Comparison of ENCODE assay signal across 13 cellular contexts in genomic region chr14:35158951-35159653, GRCh38. TPM values are rescaled to one million over a fixed set of nuclear protein-coding genes. Genes with fewer than 3 reads are reported as not detected.
A peak's percentile ranks its signal among the peaks of the same experiment; 100 is the strongest.
DNase-seq lines count a peak whose midpoint lies in the region; TF ChIP-seq lines count a peak whose summit lies in the region.
"Had no signal": no experiment of that assay in that cellular context is flagged by ENCODE, and none has a peak within 500 bp of the region (broad histone marks: within the 10 kb centered on the region; RNA-seq: fewer than 3 reads in every experiment).

No MANE protein-coding gene starts in this region.

- H3K36me3 Mint-ChIP-seq in MCF 10A (ENCODE audit: insufficient read depth, unreplicated experiment) (peaks cover 16% of the 10 kb centered on the region), glutamatergic neuron (ENCODE audit: unreplicated experiment) (no peaks in the 10 kb centered on the region)
- peaks cover 17% of the 10 kb centered on the region for H3K36me3 Mint-ChIP-seq in activated naive CD8-positive, alpha-beta T cell treated with anti-CD3 and anti-CD28 coated beads for 36 hours

- intact Hi-C loops in MCF 10A (cut with micrococcal nuclease): loop anchor here (10.0 kb wide), 1 partner anchor 136 kb away; the partner anchor contains the start of gene PSMA6
- intact Hi-C loops in breast epithelium (cut with DNase I; ENCODE audit: low total_unique reads): no loop called here
- intact Hi-C loops in sigmoid colon (cut with DNase I): no loop called here

- no peaks in the 10 kb centered on the region for H3K9me3 Mint-ChIP-seq in MCF 10A (ENCODE audit: unreplicated experiment)
- H3K9me3 Mint-ChIP-seq in activated naive CD8-positive, alpha-beta T cell treated with anti-CD3 and anti-CD28 coated beads for 36 hours: no peaks in the 10 kb centered on the region
- no peaks in the 10 kb centered on the region for H3K9me3 Mint-ChIP-seq in glutamatergic neuron (ENCODE audit: unreplicated experiment)
- H3K9me3 Mint-ChIP-seq: type B pancreatic cell had no signal

- H3K9me3 ChIP-seq in breast epithelium (no peaks in the 10 kb centered on the region), sigmoid colon (no peaks in the 10 kb centered on the region)

- no peak for TF ChIP-seq POLR2A in breast epithelium (IDR thresholded peaks at IDR 0.05)
- no peak for TF ChIP-seq POLR2A in sigmoid colon (IDR thresholded peaks at IDR 0.05)

- H3K4me1 ChIP-seq in breast epithelium (no peaks in the 10 kb centered on the region), sigmoid colon (no peaks in the 10 kb centered on the region)

- POLR2A ChIA-PET in MCF 10A (lab: Yijun Ruan, JAX): interaction anchor here (0.6 to 5.9 kb wide), 14 partner anchors 9 to 245 kb away, joined by 3 to 51 read pairs (median 4); partner anchors contain the start of genes FAM177A1, NFKBIA, PPP2R3C and PRORP

- BruUV-seq in MCF 10A (replicated peaks; lab: Mats Ljungman, UMichigan): no TSS peak

- H3K4me3 ChIP-seq in breast epithelium (no peak overlapping the region), brain microvascular endothelial cell (ENCODE audit: low read depth, low read length) (no peak overlapping the region), sigmoid colon (no peak overlapping the region)
- H3K4me3 ChIP-seq: dorsolateral prefrontal cortex had no signal

- TF ChIP-seq CTCF in MCF 10A (IDR thresholded peaks at IDR 0.05; ENCODE audit: unreplicated experiment): no peak
- TF ChIP-seq CTCF in breast epithelium (IDR thresholded peaks at IDR 0.05): no peak
- no peak for TF ChIP-seq CTCF in brain microvascular endothelial cell (IDR thresholded peaks at IDR 0.05; ENCODE audit: low read depth, low read length, missing control alignments)
- no peak for TF ChIP-seq CTCF in glutamatergic neuron (IDR thresholded peaks at IDR 0.05; ENCODE audit: partially characterized antibody, unreplicated experiment)
- no peak for TF ChIP-seq CTCF in sigmoid colon (IDR thresholded peaks at IDR 0.05)

- 90 to 93% methylated on average over 8 of the region's 8 CpGs for whole genome bisulfite sequencing in sigmoid colon, 2 donors

- CTCF ChIA-PET in MCF 10A (lab: Yijun Ruan, JAX): interaction anchor here (1.2 kb wide), 1 partner anchor 244 kb away, joined by 3 read pairs; no protein-coding TSS in a partner anchor

- no peaks in the 10 kb centered on the region for H3K36me3 ChIP-seq in breast epithelium
- peaks cover 3% of the 10 kb centered on the region for H3K36me3 ChIP-seq in brain microvascular endothelial cell (replicated peaks)
- peaks cover 0 to 6% (median 0%) of the 10 kb centered on the region in 4 donors for H3K36me3 ChIP-seq in sigmoid colon

- DNase-seq in MCF 10A (ENCODE audit: unreplicated experiment) (no peak), breast epithelium (ENCODE audit: low spot score in 2 of 2) (no peak), brain microvascular endothelial cell (peak; percentile 16), kidney glomerular epithelial cell (lab: John Stamatoyannopoulos, UW) (peak; percentile 66), glutamatergic neuron (no peak), SW 1271 (lab: John Stamatoyannopoulos, UW) (no peak), sigmoid colon (no peak)
- DNase-seq in activated naive CD8-positive, alpha-beta T cell treated with anti-CD3 and anti-CD28 coated beads for 36 hours: no peak
- DNase-seq: DMS 273 treated with DMSO at 0.1 percent for 48 hours; dorsolateral prefrontal cortex; NCI-H1417; stimulated activated CD4-positive, alpha-beta T cell treated with anti-CD3 and anti-CD28 coated beads, Interleukin-15, amount 100 ng/mL, for 24 hours had no signal

- H3K4me1 Mint-ChIP-seq in MCF 10A (ENCODE audit: insufficient read depth, unreplicated experiment): peaks cover 48% of the 10 kb centered on the region
- peaks cover 37% of the 10 kb centered on the region for H3K4me1 Mint-ChIP-seq in activated naive CD8-positive, alpha-beta T cell treated with anti-CD3 and anti-CD28 coated beads for 36 hours
- no peaks in the 10 kb centered on the region for H3K4me1 Mint-ChIP-seq in glutamatergic neuron (ENCODE audit: low read depth, unreplicated experiment)

- H3K4me3 Mint-ChIP-seq in MCF 10A (ENCODE audit: unreplicated experiment) (no peak overlapping the region), glutamatergic neuron (ENCODE audit: unreplicated experiment) (no peak overlapping the region)
- no peak overlapping the region for H3K4me3 Mint-ChIP-seq in activated naive CD8-positive, alpha-beta T cell treated with anti-CD3 and anti-CD28 coated beads for 36 hours
- H3K4me3 Mint-ChIP-seq: type B pancreatic cell had no signal

- TF ChIP-seq EP300 in sigmoid colon (IDR thresholded peaks at IDR 0.05): no peak

- H3K27me3 Mint-ChIP-seq in MCF 10A (ENCODE audit: insufficient read depth, unreplicated experiment) (no peaks in the 10 kb centered on the region), glutamatergic neuron (ENCODE audit: unreplicated experiment) (peaks cover 3% of the 10 kb centered on the region)
- H3K27me3 Mint-ChIP-seq in activated naive CD8-positive, alpha-beta T cell treated with anti-CD3 and anti-CD28 coated beads for 36 hours: no peaks in the 10 kb centered on the region
- H3K27me3 Mint-ChIP-seq: type B pancreatic cell had no signal

- H3K27ac Mint-ChIP-seq in MCF 10A (ENCODE audit: low read depth, unreplicated experiment) (peak overlapping the region; percentile 96), glutamatergic neuron (ENCODE audit: unreplicated experiment) (no peak overlapping the region)
- no peak overlapping the region for H3K27ac Mint-ChIP-seq in activated naive CD8-positive, alpha-beta T cell treated with anti-CD3 and anti-CD28 coated beads for 36 hours
- H3K27ac Mint-ChIP-seq: type B pancreatic cell had no signal

- in situ Hi-C loops in brain microvascular endothelial cell (cut with HindIII; ENCODE audit: low pct_ligation_motif_present, low sequenced_read_pairs): no loop called here

- no peak overlapping the region for H3K27ac ChIP-seq in breast epithelium
- H3K27ac ChIP-seq in brain microvascular endothelial cell: no peak overlapping the region
- H3K27ac ChIP-seq in sigmoid colon: no peak overlapping the region
- H3K27ac ChIP-seq: dorsolateral prefrontal cortex had no signal

- H3K27me3 ChIP-seq in breast epithelium (no peaks in the 10 kb centered on the region), brain microvascular endothelial cell (replicated peaks) (no peaks in the 10 kb centered on the region), sigmoid colon (no peaks in the 10 kb centered on the region)
- H3K27me3 ChIP-seq: dorsolateral prefrontal cortex had no signal

RNA-seq across cellular contexts. Expression of gene PRORP, which starts 36.8 kb away (rescaled TPM):
- total RNA-seq in MCF 10A (2022): 27.9 and 30.5 TPM in 2 replicates
- 10 to 100 TPM; 12.0 to 41.6 (median 25.2) TPM for total RNA-seq in breast epithelium
- total RNA-seq in activated naive CD8-positive, alpha-beta T cell treated with anti-CD3 and anti-CD28 coated beads for 36 hours: 10 to 100 TPM; 33.6 to 38.0 TPM
- 20.5 TPM for total RNA-seq in glutamatergic neuron (ENCODE audit: unreplicated experiment)
- 10 to 100 TPM in 3 of 4 donors, 1 to 10 TPM in 1; 7.9 to 17.1 (median 13.6) TPM for total RNA-seq in sigmoid colon
- polyA plus RNA-seq in sigmoid colon: 10 to 100 TPM; 11.4 to 26.0 (median 25.7) TPM

RNA-seq across cellular contexts. Expression of gene PPP2R3C, which starts 37.3 kb away (rescaled TPM):
- total RNA-seq in MCF 10A (2022) (16.9 and 21.6 TPM in 2 replicates), breast epithelium (10 to 100 TPM; 28.2 to 32.1 (median 28.6) TPM), glutamatergic neuron (ENCODE audit: unreplicated experiment) (37.0 TPM), sigmoid colon (10 to 100 TPM; 25.3 to 44.3 (median 40.5) TPM)
- 10 to 100 TPM; 36.3 to 42.4 TPM for total RNA-seq in activated naive CD8-positive, alpha-beta T cell treated with anti-CD3 and anti-CD28 coated beads for 36 hours
- 10 to 100 TPM; 22.1 to 50.9 (median 45.6) TPM for polyA plus RNA-seq in sigmoid colon

Comparison
In these comparisons a context has a peak if more than half of its experiments do, and no peak if none do; other contexts are left out.
1. DNase-seq: peak in brain microvascular endothelial cell (single experiment) and kidney glomerular epithelial cell (single experiment); none in MCF 10A (single experiment), breast epithelium (0 of 2), activated naive CD8-positive, alpha-beta T cell treated with anti-CD3 and anti-CD28 coated beads for 36 hours (single experiment), glutamatergic neuron (single experiment), SW 1271 (0 of 2) and sigmoid colon (single experiment).